Comparison of ENCODE assay signal across 8 cellular contexts in the genomic region with DNA sequence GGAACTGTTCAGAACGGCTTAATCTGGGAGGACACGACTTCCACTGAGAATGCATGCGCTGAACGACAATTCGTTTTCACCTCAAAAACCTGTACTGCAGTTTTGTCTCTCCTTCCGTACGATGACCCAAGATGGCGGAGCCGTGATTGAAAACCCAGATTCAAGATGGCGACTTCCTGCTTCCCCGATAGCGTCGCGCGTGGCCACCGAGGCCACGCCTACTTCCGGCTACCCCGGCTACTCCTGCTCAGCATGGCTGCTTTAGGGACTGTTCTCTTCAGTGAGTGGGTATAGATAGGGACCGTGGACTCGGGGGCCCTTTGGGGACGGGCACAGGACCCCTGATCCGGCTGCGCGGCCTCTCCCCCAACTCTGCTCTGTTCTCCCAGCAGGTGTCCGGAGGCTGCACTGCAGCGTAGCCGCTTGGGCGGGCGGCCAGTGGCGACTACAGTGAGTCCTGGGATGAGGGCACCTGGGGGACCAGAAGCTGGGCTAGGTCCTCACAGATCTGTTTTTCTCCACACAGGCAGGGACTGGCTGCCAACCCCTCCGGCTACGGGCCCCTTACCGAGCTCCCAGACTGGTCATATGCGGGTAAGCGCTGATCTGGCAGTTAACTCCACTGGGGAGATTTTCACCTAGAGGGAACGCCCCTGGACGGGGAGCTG. TPM values are rescaled to one million over a fixed set of nuclear protein-coding genes. Genes with fewer than 3 reads are reported as not detected.
DNase-seq lines count a peak whose midpoint lies in the region; ATAC-seq and TF ChIP-seq lines count a peak whose summit lies in the region.

A gene (plus strand): TSS at position 227 of the 668 bp plus-strand sequence. CDS start 26 bp downstream, at position 253.

- TF ChIP-seq POLR2A in GM18951 (IDR thresholded peaks at IDR 0.05; ENCODE audit: extremely low read depth, insufficient read depth, insufficient read length) = peak; percentile 82

- peak; percentile 79 for ATAC-seq in HG03196 (IDR thresholded peaks at IDR 0.05; ENCODE audit: unreplicated experiment)
- ATAC-seq in activated CD4-positive, CD25-positive, alpha-beta regulatory T cell treated with anti-CD3 and anti-CD28 coated beads, Interleukin-2, amount 50 U/mL, for 24 hours = peak; percentile 94 to 97

- peak within 1 kb of the TSS; percentile 89 for H3K4me3 ChIP-seq in kidney epithelial cell (ENCODE audit: low read depth, low read length)

- H3K27me3 ChIP-seq in kidney epithelial cell (ENCODE audit: control insufficient read depth, insufficient read depth, low read length) = no peaks in the 10 kb centered on the region

- DNase-seq in AG08396 (ENCODE audit: low spot score) (peak; percentile 86), NCI-H345 treated with DMSO at 0.1 percent for 48 hours (lab: John Stamatoyannopoulos, UW; ENCODE audit: unreplicated experiment) (peak; percentile 87), cerebellar cortex (ENCODE audit: low spot score) (peak; percentile 94), kidney epithelial cell (ENCODE audit: low read depth) (no peak)
- peak; percentile 84 to 86 for DNase-seq in stimulated activated CD4-positive, alpha-beta T cell treated with anti-CD3 and anti-CD28 coated beads, Interleukin-15, amount 100 ng/mL, for 48 hours (ENCODE audit: low read depth in 2 of 2)

- H3K36me3 ChIP-seq in kidney epithelial cell (ENCODE audit: control insufficient read depth, insufficient read depth, low read length) = no peaks in the 10 kb centered on the region

- in situ Hi-C loops in GM18951 (cut with MboI; ENCODE audit: low sequenced_read_pairs, unreplicated experiment) = no loop called here

- no peak for TF ChIP-seq CTCF in kidney epithelial cell (IDR thresholded peaks at IDR 0.05; ENCODE audit: insufficient read depth, low read length, poor library complexity, severe bottlenecking)

RNA-seq across cellular contexts. Expression of the gene that starts here (rescaled TPM):
- 102 and 362 TPM in 2 replicates for total RNA-seq in kidney epithelial cell
